Comparison of ENCODE assay signal across 18 cellular contexts in genomic region chr18:13457327-13457726, GRCh38.
"Had no signal": no experiment of that assay in that cellular context is flagged by ENCODE, and none has a peak within 500 bp of the region (broad histone marks: within the 10 kb centered on the region; RNA-seq: fewer than 3 reads in every experiment).

No MANE protein-coding gene starts in this region.

- H3K27me3 Mint-ChIP-seq: activated naive CD4-positive, alpha-beta T cell treated with anti-CD3 and anti-CD28 coated beads, Interleukin-2, amount 50 U/mL, for 24 hours had no signal

- H3K27ac Mint-ChIP-seq: memory B cell; natural killer cell; progenitor cell of endocrine pancreas; T-helper 1 cell treated with Interleukin-12 subunit alpha and Interleukin-12 subunit beta and Interleukin-4 antibody, amounts not matched to agents 30 μg/mL and 1 μg/mL, for 36 hours had no signal

- H3K9me3 Mint-ChIP-seq: activated naive CD4-positive, alpha-beta T cell treated with anti-CD3 and anti-CD28 coated beads, Interleukin-2, amount 50 U/mL, for 24 hours; memory B cell; T-helper 1 cell treated with Interleukin-12 subunit alpha and Interleukin-12 subunit beta and Interleukin-4 antibody, amounts not matched to agents 30 μg/mL and 1 μg/mL, for 36 hours had no signal

- H3K4me3 ChIP-seq: left ventricle myocardium inferior, right lobe of liver, spleen, suprapubic skin, upper lobe of left lung had no signal

- H3K9me3 ChIP-seq: right lobe of liver, suprapubic skin, upper lobe of left lung had no signal

- H3K36me3 Mint-ChIP-seq: natural killer cell had no signal

- DNase-seq: activated CD4-positive, alpha-beta T cell treated with anti-CD3 and anti-CD28 coated beads, Interleukin-2, amount 50 U/mL, for 4 hours; activated CD4-positive, CD25-positive, alpha-beta regulatory T cell; amygdala; foreskin melanocyte; kidney; left ventricle myocardium inferior; natural killer cell; spleen; stimulated activated CD4-positive, alpha-beta T cell treated with anti-CD3 and anti-CD28 coated beads, Interleukin-1b, Interleukin-23, amount 100 ng/mL, for 48 hours; stimulated activated naive CD4-positive, alpha-beta T cell treated with Interleukin-2 at 50 U/mL for 16 hours; upper lobe of left lung had no signal

- ATAC-seq: natural killer cell, right lobe of liver, SK-N-SH treated with all-trans-retinoic acid at 6 μM for 48 hours had no signal

- H3K4me3 Mint-ChIP-seq: activated naive CD4-positive, alpha-beta T cell treated with anti-CD3 and anti-CD28 coated beads, Interleukin-2, amount 50 U/mL, for 24 hours; memory B cell; natural killer cell; T-helper 1 cell treated with Interleukin-12 subunit alpha and Interleukin-12 subunit beta and Interleukin-4 antibody, amounts not matched to agents 30 μg/mL and 1 μg/mL, for 36 hours had no signal

- H3K27me3 ChIP-seq: right lobe of liver, suprapubic skin, upper lobe of left lung had no signal

- H3K27ac ChIP-seq: right lobe of liver, spleen, suprapubic skin, upper lobe of left lung had no signal

- H3K36me3 ChIP-seq: left ventricle myocardium inferior, right lobe of liver, spleen, suprapubic skin, upper lobe of left lung had no signal
